ENCODE assay signal across 8 cellular contexts in the genomic region with DNA sequence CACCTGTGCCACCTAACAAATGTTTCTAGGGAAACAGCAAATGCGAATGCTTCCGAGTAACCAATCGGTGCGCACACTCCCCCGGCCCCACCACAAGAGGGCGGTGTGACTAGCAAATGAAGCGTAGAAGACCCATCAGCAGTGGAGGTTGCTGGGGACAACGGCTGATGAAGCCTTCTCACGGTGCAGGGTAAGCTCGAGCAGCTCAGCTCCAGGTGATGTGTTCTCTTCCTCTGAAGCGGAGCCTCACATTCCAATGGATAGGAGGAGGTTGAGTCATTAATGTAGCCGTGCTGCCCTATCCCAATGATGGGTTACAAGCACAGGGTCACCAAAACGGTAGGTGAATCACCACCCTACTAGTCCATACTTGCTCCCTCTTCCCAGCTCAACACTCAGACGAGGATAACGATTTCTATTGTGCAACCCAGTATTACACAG.
DNase-seq lines count a peak whose midpoint lies in the region; ATAC-seq, FAIRE-seq and TF ChIP-seq lines count a peak whose summit lies in the region.

No MANE protein-coding gene starts in this region.

- H3K4me1 ChIP-seq in lower lobe of right lung = no peaks in the 10 kb centered on the region
- H3K4me1 ChIP-seq in suprapubic skin = peaks cover 4% of the 10 kb centered on the region

- H3K9me3 ChIP-seq in lower lobe of right lung (no peaks in the 10 kb centered on the region), suprapubic skin (no peaks in the 10 kb centered on the region)

- H3K27me3 ChIP-seq in bronchial epithelial cell (ENCODE audit: control insufficient read depth, insufficient read depth, low read length) (peaks cover 4% of the 10 kb centered on the region), lower lobe of right lung (ENCODE audit: low read depth) (no peaks in the 10 kb centered on the region), suprapubic skin (no peaks in the 10 kb centered on the region)

- no peak for TF ChIP-seq EP300 in suprapubic skin (IDR thresholded peaks at IDR 0.05)

- TF ChIP-seq CTCF in bronchial epithelial cell (IDR thresholded peaks at IDR 0.05; ENCODE audit: insufficient read depth, low read length, severe bottlenecking) (peak; percentile 83), lower lobe of right lung (IDR thresholded peaks at IDR 0.05) (peak; percentile 79), suprapubic skin (IDR thresholded peaks at IDR 0.05) (peak; percentile 11 to 59)

- no peak for TF ChIP-seq POLR2A in suprapubic skin (IDR thresholded peaks at IDR 0.05)

- intact Hi-C loops in lower lobe of right lung (cut with DNase I) = no loop called here

- FAIRE-seq in bronchial epithelial cell (lab: Jason Lieb, UNC) = peak; percentile 93

- H3K27ac ChIP-seq in lower lobe of right lung (no peak overlapping the region), suprapubic skin (no peak overlapping the region)

- ATAC-seq in lower lobe of right lung (peak; percentile 89 to 93), GM18511 (IDR thresholded peaks at IDR 0.05; ENCODE audit: unreplicated experiment) (no peak)

- H3K36me3 ChIP-seq in bronchial epithelial cell (ENCODE audit: control insufficient read depth, insufficient read depth, low read length) (no peaks in the 10 kb centered on the region), lower lobe of right lung (no peaks in the 10 kb centered on the region), suprapubic skin (no peaks in the 10 kb centered on the region)

- 34% methylated on average over 15 of the region's 15 CpGs for WGBS in suprapubic skin

- H3K4me3 ChIP-seq in bronchial epithelial cell (ENCODE audit: low read depth, low read length) (no peak overlapping the region), lower lobe of right lung (no peak overlapping the region), suprapubic skin (no peak overlapping the region)

- DNase-seq in D341Med (ENCODE audit: low spot score) (peak; percentile 49), HuH-7.5 (ENCODE audit: low spot score) (peak; percentile 79), SKM-1 (lab: John Stamatoyannopoulos, UW; ENCODE audit: unreplicated experiment) (peak; percentile 35), bronchial epithelial cell (ENCODE audit: low read depth) (peak; percentile 99), lower lobe of right lung (peak; percentile 69), suprapubic skin (ENCODE audit: low spot score in 2 of 2) (no peak), DMS114 treated with DMSO at 0.1 percent for 48 hours (lab: John Stamatoyannopoulos, UW; ENCODE audit: unreplicated experiment) (no peak)

Comparison
In these comparisons a context has a peak if more than half of its experiments do, and no peak if none do; other contexts are left out.
1. DNase-seq: peak in D341Med (single experiment), HuH-7.5 (single experiment), SKM-1 (single experiment), bronchial epithelial cell (single experiment) and lower lobe of right lung (single experiment); none in suprapubic skin (0 of 2) and DMS114 treated with DMSO at 0.1 percent for 48 hours (single experiment).
2. Peak in every context shown above with its lines, with median percentiles within 50 percentile points of each other: CTCF ChIP-seq.